In genomic region chr2:27262379-27263286, GRCh38 we compare ENCODE assay signal across 8 cellular contexts. TPM values are rescaled to one million over a fixed set of nuclear protein-coding genes. Genes with fewer than 3 reads are reported as not detected.
A peak's percentile ranks its signal among the peaks of the same experiment; 100 is the strongest.
DNase-seq lines count a peak whose midpoint lies in the region; ATAC-seq and TF ChIP-seq lines count a peak whose summit lies in the region.

SLC30A3 (minus strand) TSS chr2:27263047; CDS start chr2:27262906, 141 bp downstream.

- peak within 1 kb of the TSS; percentile 86 for H3K4me3 Mint-ChIP-seq in activated T-cell treated with anti-CD3 and anti-CD28 coated beads, Interleukin-2, amount 50 U/mL, for 4 hours

- H3K4me1 Mint-ChIP-seq in activated T-cell treated with anti-CD3 and anti-CD28 coated beads, Interleukin-2, amount 50 U/mL, for 4 hours (ENCODE audit: low read depth), result peaks cover 33% of the 10 kb centered on the region

- no peak for TF ChIP-seq CTCF in fibroblast of the aortic adventitia (IDR thresholded peaks at IDR 0.05; ENCODE audit: insufficient read depth, low read length)

- H3K27ac ChIP-seq in stomach smooth muscle (ENCODE audit: low read length), result no peak within 1 kb of the TSS

- ATAC-seq in activated T-cell treated with anti-CD3 and anti-CD28 coated beads, Interleukin-2, amount 50 U/mL, for 4 hours, result peak; percentile 62 to 72
- ATAC-seq in HG03354 (IDR thresholded peaks at IDR 0.05; ENCODE audit: poor library complexity, severe bottlenecking, unreplicated experiment), result no peak

- peak within 1 kb of the TSS; percentile 49 for H2AFZ ChIP-seq in neuron (ENCODE audit: low read depth, low read length)

- DNase-seq in NCI-H345 (lab: John Stamatoyannopoulos, UW), result peak; percentile 50
- DNase-seq in NCI-H345 treated with DMSO at 0.1 percent for 48 hours (lab: John Stamatoyannopoulos, UW; ENCODE audit: unreplicated experiment), result no peak
- peak; percentile 68 for DNase-seq in NCI-H748 (lab: John Stamatoyannopoulos, UW; ENCODE audit: unreplicated experiment)
- peak; percentile 70 for DNase-seq in activated T-cell treated with anti-CD3 and anti-CD28 coated beads, Interleukin-2, amount 50 U/mL, for 4 hours
- no peak for DNase-seq in fibroblast of the aortic adventitia (ENCODE audit: low read depth)

- H3K36me3 ChIP-seq in neuron (ENCODE audit: insufficient read depth, low read length) (no peaks in the 10 kb centered on the region), stomach smooth muscle (ENCODE audit: control insufficient read depth in 2 of 2, insufficient read depth in 2 of 2, low read length in 2 of 2) (no peaks in the 10 kb centered on the region)

- peaks cover 14% of the 10 kb centered on the region for H3K4me1 ChIP-seq in neuron (ENCODE audit: insufficient read depth, low read length)
- H3K4me1 ChIP-seq in stomach smooth muscle (ENCODE audit: control insufficient read depth, insufficient read depth, low read length), result peaks cover 36% of the 10 kb centered on the region

- peaks cover 59% of the 10 kb centered on the region for H3K27me3 Mint-ChIP-seq in activated T-cell treated with anti-CD3 and anti-CD28 coated beads, Interleukin-2, amount 50 U/mL, for 4 hours (ENCODE audit: low read depth)

- no peaks in the 10 kb centered on the region for H3K9me3 ChIP-seq in neuron (ENCODE audit: low read length)
- no peaks in the 10 kb centered on the region for H3K9me3 ChIP-seq in stomach smooth muscle (ENCODE audit: control insufficient read depth in 2 of 2, low read length in 2 of 2)

- no peak within 1 kb of the TSS for H3K9ac ChIP-seq in stomach smooth muscle (ENCODE audit: low read length in 2 of 2)

- H3K4me3 ChIP-seq in fibroblast of the aortic adventitia (ENCODE audit: low read depth, low read length) (peak within 1 kb of the TSS; percentile 54), neuron (ENCODE audit: low read length) (peak within 1 kb of the TSS; percentile 9), stomach smooth muscle (ENCODE audit: low read length in 2 of 2) (peak within 1 kb of the TSS; percentile 26 to 63)

- peaks cover 84% of the 10 kb centered on the region for H3K27me3 ChIP-seq in neuron (ENCODE audit: insufficient read depth, low read length)
- H3K27me3 ChIP-seq in stomach smooth muscle (ENCODE audit: control insufficient read depth in 1 of 2, insufficient read depth in 2 of 2, low read length in 2 of 2), result peaks cover 70 to 79% of the 10 kb centered on the region in 2 donors

- no peaks in the 10 kb centered on the region for H3K36me3 Mint-ChIP-seq in activated T-cell treated with anti-CD3 and anti-CD28 coated beads, Interleukin-2, amount 50 U/mL, for 4 hours (ENCODE audit: insufficient read depth)

- H3K9me3 Mint-ChIP-seq in activated T-cell treated with anti-CD3 and anti-CD28 coated beads, Interleukin-2, amount 50 U/mL, for 4 hours, result no peaks in the 10 kb centered on the region

RNA-seq across cellular contexts. Expression of gene SLC30A3, which starts in this region (rescaled TPM):
- total RNA-seq in activated T-cell treated with anti-CD3 and anti-CD28 coated beads, Interleukin-2, amount 50 U/mL, for 4 hours, result under 1 TPM; 0.15 to 0.43 (median 0.18) TPM
- 0.09 and 0.25 TPM in 2 replicates for total RNA-seq in fibroblast of the aortic adventitia (ENCODE audit: low replicate concordance)

Comparison
In these comparisons a context has a peak if more than half of its experiments do, and no peak if none do; other contexts are left out.
1. DNase-seq: peak in NCI-H345 (single experiment) and NCI-H748 (single experiment); none in NCI-H345 treated with DMSO at 0.1 percent for 48 hours (single experiment) and fibroblast of the aortic adventitia (single experiment).
2. Peak in DNase-seq and ATAC-seq in activated T-cell treated with anti-CD3 and anti-CD28 coated beads, Interleukin-2, amount 50 U/mL, for 4 hours; RNA of the gene not detected or under 1 TPM.
3. Peak in every context shown above with its lines, with median percentiles within 50 percentile points of each other: H3K4me3 ChIP-seq.